ENCODE assay signal across 17 cellular contexts in genomic region chr9:136436055-136436634, GRCh38. TPM values are rescaled to one million over a fixed set of nuclear protein-coding genes. Genes with fewer than 3 reads are reported as not detected.
A peak's percentile ranks its signal among the peaks of the same experiment; 100 is the strongest.
DNase-seq lines count a peak whose midpoint lies in the region; ATAC-seq, FAIRE-seq and TF ChIP-seq lines count a peak whose summit lies in the region.
"Had no signal": no experiment of that assay in that cellular context is flagged by ENCODE, and none has a peak within 500 bp of the region (broad histone marks: within the 10 kb centered on the region; RNA-seq: fewer than 3 reads in every experiment).

No MANE protein-coding gene starts in this region.

- TF ChIP-seq RAD21 in HepG2 (CRISPR knock-in tag; IDR thresholded peaks at IDR 0.05): no peak

- TF ChIP-seq POLR2A in HepG2 (IDR thresholded peaks at IDR 0.05; ENCODE audit: insufficient read depth in 1 of 2, low read depth in 2 of 2, low read length in 2 of 2) (no peak), right lobe of liver (IDR thresholded peaks at IDR 0.05) (no peak)

- H3K4me2 ChIP-seq in HepG2 (ENCODE audit: low read depth, low read length): 0 out of 2 replicates have a peak overlapping the region, but pooled peaks have one; percentile 84

- H2AFZ ChIP-seq in HepG2 (ENCODE audit: low read length): no peak overlapping the region

- H3K27me3 ChIP-seq in HepG2 (ENCODE audit: control insufficient read depth in 1 of 2, insufficient read depth in 2 of 2, low read length in 2 of 2) (no peaks in the 10 kb centered on the region; a peak in 1 of 5 replicates), right lobe of liver (no peaks in the 10 kb centered on the region)
- H3K27me3 ChIP-seq: uterus had no signal

- POLR2A ChIA-PET in HepG2 (lab: Yijun Ruan, JAX): no interaction called here
- POLR2A ChIA-PET in naive thymus-derived CD8-positive, alpha-beta T cell (lab: Charles Lee): no interaction called here

- no peak for TF ChIP-seq EP300 in HepG2 (IDR thresholded peaks at IDR 0.05; ENCODE audit: low read depth in 2 of 2, low read length in 2 of 2)
- no peak for TF ChIP-seq EP300 in HepG2 (CRISPR knock-in tag; IDR thresholded peaks at IDR 0.05; ENCODE audit: borderline replicate concordance)

- H3K9me3 ChIP-seq in HepG2 (ENCODE audit: low read length): no peaks in the 10 kb centered on the region
- no peaks in the 10 kb centered on the region for H3K9me3 ChIP-seq in right lobe of liver
- H3K9me3 ChIP-seq: uterus had no signal

- H3K36me3 Mint-ChIP-seq in activated T-helper 2 cell treated with anti-CD3 and anti-CD28 coated beads, Interferon-gamma antibody, Interleukin-2, Interleukin-4, amounts not matched to agents 10 μg/mL and 5 μg/mL and 100 μg/mL, durations not matched to agents 14 hours and 24 hours and 36 hours (ENCODE audit: low read depth): peaks cover 34% of the 10 kb centered on the region
- peaks cover 0 to 4% (median 0%) of the 10 kb centered on the region in 3 donors for H3K36me3 Mint-ChIP-seq in naive thymus-derived CD8-positive, alpha-beta T cell
- H3K36me3 Mint-ChIP-seq: IgD-negative memory B cell had no signal

- H3K4me3 ChIP-seq in HepG2 (replicated peaks in 1 of 3; ENCODE audit: insufficient read depth in 1 of 3, low read depth in 2 of 3, low read length in 3 of 3): no peak overlapping the region
- H3K4me3 ChIP-seq in right lobe of liver: no peak overlapping the region
- H3K4me3 ChIP-seq: smooth muscle cell, uterus had no signal

- BruUV-seq in HepG2 (replicated peaks; lab: Mats Ljungman, UMichigan): no TSS peak

- TF ChIP-seq CTCF in HepG2 (CRISPR knock-in tag; IDR thresholded peaks at IDR 0.05): no peak
- TF ChIP-seq CTCF in right lobe of liver (IDR thresholded peaks at IDR 0.05): no peak

- no peaks in the 10 kb centered on the region for H3K27me3 Mint-ChIP-seq in activated T-helper 2 cell treated with anti-CD3 and anti-CD28 coated beads, Interferon-gamma antibody, Interleukin-2, Interleukin-4, amounts not matched to agents 10 μg/mL and 5 μg/mL and 100 μg/mL, durations not matched to agents 14 hours and 24 hours and 36 hours (ENCODE audit: low read depth)
- H3K27me3 Mint-ChIP-seq in naive thymus-derived CD8-positive, alpha-beta T cell: no peaks in the 10 kb centered on the region
- H3K27me3 Mint-ChIP-seq: IgD-negative memory B cell; stimulated activated memory B cell treated with anti-CD40 and anti-IgM and Interleukin-4, amounts not matched to agents 10 μg/mL and 1 μg/mL and 100 μg/mL, for 72 hours had no signal

- FAIRE-seq in HepG2 (lab: Jason Lieb, UNC): no peak

- in situ Hi-C loops in HepG2 (cut with HindIII; ENCODE audit: extremely low pct_ligation_motif_present, low pct_unique_long_range_greater_than_20kb): no loop called here

- CTCF ChIA-PET in HepG2 (lab: Yijun Ruan, JAX; ENCODE audit: low intra/inter-chr PET ratio, low total read pairs): no interaction called here

- DNase-seq in HepG2 (ENCODE audit: low spot score): no peak
- DNase-seq in right lobe of liver: no peak
- no peak for DNase-seq in activated T-helper 2 cell treated with anti-CD3 and anti-CD28 coated beads, Interferon-gamma antibody, Interleukin-2, Interleukin-4, amounts not matched to agents 10 μg/mL and 5 μg/mL and 100 μg/mL, durations not matched to agents 14 hours and 24 hours and 36 hours (ENCODE audit: low spot score)
- DNase-seq in naive thymus-derived CD8-positive, alpha-beta T cell: no peak
- DNase-seq in NCI-H69 (lab: John Stamatoyannopoulos, UW): no peak
- DNase-seq in activated CD4-positive, CD25-positive, alpha-beta regulatory T cell (lab: John Stamatoyannopoulos, UW): no peak
- no peak for DNase-seq in dedifferentiated amniotic fluid mesenchymal stem cell (ENCODE audit: extremely low spot score)
- DNase-seq in GM19238 (ENCODE audit: insufficient read length, low spot score): no peak
- DNase-seq: activated CD4-positive, alpha-beta T cell treated with anti-CD3 and anti-CD28 coated beads for 4 hours; anterior cingulate cortex; dermis blood vessel endothelial cell; T-helper 9 cell; uterus had no signal

- peaks cover 26% of the 10 kb centered on the region for H3K79me2 ChIP-seq in HepG2 (ENCODE audit: insufficient read depth, low read length)

- H3K4me3 Mint-ChIP-seq in activated T-helper 2 cell treated with anti-CD3 and anti-CD28 coated beads, Interferon-gamma antibody, Interleukin-2, Interleukin-4, amounts not matched to agents 10 μg/mL and 5 μg/mL and 100 μg/mL, durations not matched to agents 14 hours and 24 hours and 36 hours (ENCODE audit: low read depth): peak overlapping the region; percentile 83
- H3K4me3 Mint-ChIP-seq in naive thymus-derived CD8-positive, alpha-beta T cell: peak overlapping the region in 7 of 10 donors; percentile 33 to 92 (median 81)

- H3K9me3 Mint-ChIP-seq in activated T-helper 2 cell treated with anti-CD3 and anti-CD28 coated beads, Interferon-gamma antibody, Interleukin-2, Interleukin-4, amounts not matched to agents 10 μg/mL and 5 μg/mL and 100 μg/mL, durations not matched to agents 14 hours and 24 hours and 36 hours: no peaks in the 10 kb centered on the region
- H3K9me3 Mint-ChIP-seq in naive thymus-derived CD8-positive, alpha-beta T cell: no peaks in the 10 kb centered on the region
- H3K9me3 Mint-ChIP-seq: IgD-negative memory B cell; stimulated activated memory B cell treated with anti-CD40 and anti-IgM and Interleukin-4, amounts not matched to agents 10 μg/mL and 1 μg/mL and 100 μg/mL, for 72 hours had no signal

- H3K27ac ChIP-seq in HepG2 (ENCODE audit: extremely low read length, insufficient read depth, low read length) (no peak overlapping the region), right lobe of liver (no peak overlapping the region)
- H3K27ac ChIP-seq: uterus had no signal

- 88% methylated on average over 21 of the region's 25 CpGs for WGBS in HepG2 (ENCODE audit: low lambda C conversion rate)
- 87% methylated on average over 10 of the region's 25 CpGs for WGBS in right lobe of liver (ENCODE audit: insufficient coverage, low coverage, low lambda C conversion rate, missing lambda C conversion rate)

- H3K4me1 Mint-ChIP-seq in activated T-helper 2 cell treated with anti-CD3 and anti-CD28 coated beads, Interferon-gamma antibody, Interleukin-2, Interleukin-4, amounts not matched to agents 10 μg/mL and 5 μg/mL and 100 μg/mL, durations not matched to agents 14 hours and 24 hours and 36 hours (ENCODE audit: low read depth): peaks cover 19% of the 10 kb centered on the region
- H3K4me1 Mint-ChIP-seq in naive thymus-derived CD8-positive, alpha-beta T cell: peaks cover 13 to 31% (median 26%) of the 10 kb centered on the region in 4 donors

- H3K4me1 ChIP-seq in HepG2 (ENCODE audit: insufficient read depth, low read length) (peaks cover 27% of the 10 kb centered on the region), right lobe of liver (peaks cover 0 to 35% (median 11%) of the 10 kb centered on the region in 4 donors)

- ATAC-seq in HepG2: no peak
- no peak for ATAC-seq in right lobe of liver
- ATAC-seq in naive thymus-derived CD8-positive, alpha-beta T cell: no peak
- ATAC-seq: esophagus mucosa; stimulated activated memory B cell treated with anti-CD40 and anti-IgM and Interleukin-4, amounts not matched to agents 10 μg/mL and 1 μg/mL and 100 μg/mL, for 72 hours had no signal

- H3K27ac Mint-ChIP-seq in activated T-helper 2 cell treated with anti-CD3 and anti-CD28 coated beads, Interferon-gamma antibody, Interleukin-2, Interleukin-4, amounts not matched to agents 10 μg/mL and 5 μg/mL and 100 μg/mL, durations not matched to agents 14 hours and 24 hours and 36 hours: no peak overlapping the region
- H3K27ac Mint-ChIP-seq in naive thymus-derived CD8-positive, alpha-beta T cell: peak overlapping the region in 2 of 10 donors; percentile 46 to 72

- H4K20me1 ChIP-seq in HepG2 (ENCODE audit: insufficient read depth, low read length): peaks cover 7% of the 10 kb centered on the region; the same call in 1 of the 2 replicates

- intact Hi-C loops in HepG2 (cut with micrococcal nuclease; ENCODE audit: unreplicated experiment): no loop called here
- intact Hi-C loops in right lobe of liver (cut with DNase I): no loop called here
- intact Hi-C loops in activated T-helper 2 cell treated with anti-CD3 and anti-CD28 coated beads, Interferon-gamma antibody, Interleukin-2, Interleukin-4, amounts not matched to agents 10 μg/mL and 5 μg/mL and 100 μg/mL, durations not matched to agents 14 hours and 24 hours and 36 hours (cut with micrococcal nuclease): loop anchor here (5.0 kb wide), 1 partner anchor 46 kb away; the partner anchor contains the start of gene SEC16A

- peaks cover 2 to 11% of the 10 kb centered on the region in 2 experiments; a peak in 3 of 5 replicates for H3K36me3 ChIP-seq in HepG2 (replicated peaks in 1 of 2; ENCODE audit: control insufficient read depth in 1 of 2, insufficient read depth in 2 of 2, low read length in 2 of 2)
- H3K36me3 ChIP-seq in right lobe of liver: peaks cover 0 to 7% (median 4%) of the 10 kb centered on the region in 4 donors
- H3K36me3 ChIP-seq: uterus had no signal

- no peak overlapping the region for H3K9ac ChIP-seq in HepG2 (ENCODE audit: insufficient read depth, low read depth, low read length)

RNA-seq across cellular contexts. Expression of gene INPP5E, which starts 3.5 kb away (rescaled TPM):
- total RNA-seq in HepG2 (2016; rRNA removed; fragmentation: Illumina TruSeq; extraction: Trizol): 3.0 and 5.5 TPM in 2 replicates
- 0.91 and 1.3 TPM in 2 replicates for total RNA-seq in HepG2 (2016; cell fraction: cytosol; rRNA removed; fragmentation: Illumina TruSeq; extraction: Trizol; ENCODE audit: low read depth)
- total RNA-seq in HepG2 (2016; cell fraction: insoluble cytoplasmic fraction; rRNA removed; fragmentation: Illumina TruSeq; extraction: Trizol): 2.7 and 5.4 TPM in 2 replicates
- total RNA-seq in HepG2 (2016; cell fraction: membrane; rRNA removed; fragmentation: Illumina TruSeq; extraction: Trizol): 3.3 and 3.4 TPM in 2 replicates
- 5.6 and 6.0 TPM in 2 replicates for total RNA-seq in HepG2 (2016; cell fraction: nucleus; rRNA removed; fragmentation: Illumina TruSeq; extraction: Trizol)
- polyA plus RNA-seq in HepG2 (2011; rRNA removed): 5.5 and 7.5 TPM in 2 replicates
- polyA plus RNA-seq in HepG2 (2011; cell fraction: cytosol; rRNA removed): 3.2 and 4.1 TPM in 2 replicates
- 45.5 and 51.1 TPM in 2 replicates for polyA plus RNA-seq in HepG2 (2011; cell fraction: nucleus; rRNA removed)
- 3.7 and 5.4 TPM in 2 replicates for polyA plus RNA-seq in HepG2 (2012)
- polyA plus RNA-seq in HepG2 (2016; cell fraction: cytosol; fragmentation: Illumina TruSeq; extraction: Trizol; ENCODE audit: low read depth): 0.89 and 1.0 TPM in 2 replicates
- polyA plus RNA-seq in HepG2 (2016; cell fraction: insoluble cytoplasmic fraction; fragmentation: Illumina TruSeq; extraction: Trizol; ENCODE audit: low read depth): 4.0 and 5.3 TPM in 2 replicates
- polyA plus RNA-seq in HepG2 (2016; cell fraction: membrane; fragmentation: Illumina TruSeq; extraction: Trizol; ENCODE audit: low read depth): 2.6 and 3.1 TPM in 2 replicates
- 22.1 and 22.8 TPM in 2 replicates for polyA plus RNA-seq in HepG2 (2016; cell fraction: nucleus; fragmentation: Illumina TruSeq; extraction: Trizol; ENCODE audit: insufficient read depth, low read depth)
- 5.4 and 5.9 TPM in 2 replicates for polyA minus RNA-seq in HepG2 (2011; rRNA and poly(A)+ RNA removed; ENCODE audit: low replicate concordance)
- 2.7 and 3.1 TPM in 2 replicates for polyA minus RNA-seq in HepG2 (2011; cell fraction: cytosol; rRNA and poly(A)+ RNA removed)
- polyA minus RNA-seq in HepG2 (2011; cell fraction: nucleus; rRNA and poly(A)+ RNA removed): 5.8 and 7.5 TPM in 2 replicates
- total RNA-seq in right lobe of liver: 1 to 10 TPM; 5.9 to 7.6 (median 6.0) TPM
- total RNA-seq in activated T-helper 2 cell treated with anti-CD3 and anti-CD28 coated beads, Interferon-gamma antibody, Interleukin-2, Interleukin-4, amounts not matched to agents 10 μg/mL and 5 μg/mL and 100 μg/mL, durations not matched to agents 14 hours and 24 hours and 36 hours: 20.8 and 21.8 TPM in 2 replicates
- 10 to 100 TPM; 26.4 to 27.3 TPM for total RNA-seq in naive thymus-derived CD8-positive, alpha-beta T cell
- polyA plus RNA-seq in naive thymus-derived CD8-positive, alpha-beta T cell: 1 to 10 TPM in 2 of 3 donors, under 1 TPM in 1; 0.90 to 4.4 (median 2.1) TPM

RNA-seq across cellular contexts. Expression of gene PMPCA, which starts 25.7 kb away (rescaled TPM):
- total RNA-seq in HepG2 (2016; rRNA removed; fragmentation: Illumina TruSeq; extraction: Trizol) (75.7 and 88.4 TPM in 2 replicates), right lobe of liver (10 to 100 TPM; 49.6 to 64.9 (median 52.8) TPM)
- 14.1 and 15.7 TPM in 2 replicates for total RNA-seq in HepG2 (2016; cell fraction: cytosol; rRNA removed; fragmentation: Illumina TruSeq; extraction: Trizol; ENCODE audit: low read depth)
- 70.5 and 92.4 TPM in 2 replicates for total RNA-seq in HepG2 (2016; cell fraction: insoluble cytoplasmic fraction; rRNA removed; fragmentation: Illumina TruSeq; extraction: Trizol)
- 21.9 and 22.0 TPM in 2 replicates for total RNA-seq in HepG2 (2016; cell fraction: membrane; rRNA removed; fragmentation: Illumina TruSeq; extraction: Trizol)
- total RNA-seq in HepG2 (2016; cell fraction: nucleus; rRNA removed; fragmentation: Illumina TruSeq; extraction: Trizol): 58.2 and 62.3 TPM in 2 replicates
- 70.2 and 80.2 TPM in 2 replicates for polyA plus RNA-seq in HepG2 (2011; rRNA removed)
- polyA plus RNA-seq in HepG2 (2011; cell fraction: cytosol; rRNA removed): 44.9 and 55.2 TPM in 2 replicates
- 206 and 222 TPM in 2 replicates for polyA plus RNA-seq in HepG2 (2011; cell fraction: nucleus; rRNA removed)
- polyA plus RNA-seq in HepG2 (2012): 41.5 and 108 TPM in 2 replicates
- polyA plus RNA-seq in HepG2 (2016; cell fraction: cytosol; fragmentation: Illumina TruSeq; extraction: Trizol; ENCODE audit: low read depth): 10.1 and 10.7 TPM in 2 replicates
- polyA plus RNA-seq in HepG2 (2016; cell fraction: insoluble cytoplasmic fraction; fragmentation: Illumina TruSeq; extraction: Trizol; ENCODE audit: low read depth): 86.9 and 90.6 TPM in 2 replicates
- polyA plus RNA-seq in HepG2 (2016; cell fraction: membrane; fragmentation: Illumina TruSeq; extraction: Trizol; ENCODE audit: low read depth): 13.3 and 15.7 TPM in 2 replicates
- polyA plus RNA-seq in HepG2 (2016; cell fraction: nucleus; fragmentation: Illumina TruSeq; extraction: Trizol; ENCODE audit: insufficient read depth, low read depth): 114 and 129 TPM in 2 replicates
- polyA minus RNA-seq in HepG2 (2011; rRNA and poly(A)+ RNA removed; ENCODE audit: low replicate concordance): 57.2 and 74.5 TPM in 2 replicates
- 22.3 and 23.8 TPM in 2 replicates for polyA minus RNA-seq in HepG2 (2011; cell fraction: cytosol; rRNA and poly(A)+ RNA removed)
- polyA minus RNA-seq in HepG2 (2011; cell fraction: nucleus; rRNA and poly(A)+ RNA removed): 42.0 and 54.2 TPM in 2 replicates
- total RNA-seq in activated T-helper 2 cell treated with anti-CD3 and anti-CD28 coated beads, Interferon-gamma antibody, Interleukin-2, Interleukin-4, amounts not matched to agents 10 μg/mL and 5 μg/mL and 100 μg/mL, durations not matched to agents 14 hours and 24 hours and 36 hours: 111 TPM in 2 replicates
- 10 to 100 TPM; 67.8 to 73.2 TPM for total RNA-seq in naive thymus-derived CD8-positive, alpha-beta T cell
- polyA plus RNA-seq in naive thymus-derived CD8-positive, alpha-beta T cell: 10 to 100 TPM; 37.0 to 47.0 (median 42.1) TPM

RNA-seq across cellular contexts. Expression of gene ENTR1, which starts 25.7 kb away (rescaled TPM):
- 56.6 and 76.4 TPM in 2 replicates for total RNA-seq in HepG2 (2016; rRNA removed; fragmentation: Illumina TruSeq; extraction: Trizol)
- 47.6 and 52.6 TPM in 2 replicates for total RNA-seq in HepG2 (2016; cell fraction: cytosol; rRNA removed; fragmentation: Illumina TruSeq; extraction: Trizol; ENCODE audit: low read depth)
- total RNA-seq in HepG2 (2016; cell fraction: insoluble cytoplasmic fraction; rRNA removed; fragmentation: Illumina TruSeq; extraction: Trizol): 51.9 and 75.7 TPM in 2 replicates
- 90.1 and 92.9 TPM in 2 replicates for total RNA-seq in HepG2 (2016; cell fraction: membrane; rRNA removed; fragmentation: Illumina TruSeq; extraction: Trizol)
- total RNA-seq in HepG2 (2016; cell fraction: nucleus; rRNA removed; fragmentation: Illumina TruSeq; extraction: Trizol): 59.2 and 73.6 TPM in 2 replicates
- polyA plus RNA-seq in HepG2 (2011; rRNA removed): 70.1 and 84.2 TPM in 2 replicates
- 35.5 and 40.6 TPM in 2 replicates for polyA plus RNA-seq in HepG2 (2011; cell fraction: cytosol; rRNA removed)
- 236 and 246 TPM in 2 replicates for polyA plus RNA-seq in HepG2 (2011; cell fraction: nucleus; rRNA removed)
- 48.1 and 65.0 TPM in 2 replicates for polyA plus RNA-seq in HepG2 (2012)
- polyA plus RNA-seq in HepG2 (2016; cell fraction: cytosol; fragmentation: Illumina TruSeq; extraction: Trizol; ENCODE audit: low read depth): 47.0 and 48.8 TPM in 2 replicates
- polyA plus RNA-seq in HepG2 (2016; cell fraction: insoluble cytoplasmic fraction; fragmentation: Illumina TruSeq; extraction: Trizol; ENCODE audit: low read depth): 57.5 and 58.8 TPM in 2 replicates
- polyA plus RNA-seq in HepG2 (2016; cell fraction: membrane; fragmentation: Illumina TruSeq; extraction: Trizol; ENCODE audit: low read depth): 70.9 TPM in 2 replicates
- 178 and 194 TPM in 2 replicates for polyA plus RNA-seq in HepG2 (2016; cell fraction: nucleus; fragmentation: Illumina TruSeq; extraction: Trizol; ENCODE audit: insufficient read depth, low read depth)
- polyA minus RNA-seq in HepG2 (2011; rRNA and poly(A)+ RNA removed; ENCODE audit: low replicate concordance): 57.8 and 122 TPM in 2 replicates
- 17.6 and 22.7 TPM in 2 replicates for polyA minus RNA-seq in HepG2 (2011; cell fraction: cytosol; rRNA and poly(A)+ RNA removed)
- 46.1 and 48.1 TPM in 2 replicates for polyA minus RNA-seq in HepG2 (2011; cell fraction: nucleus; rRNA and poly(A)+ RNA removed)
- total RNA-seq in right lobe of liver: 10 to 100 TPM; 27.9 to 53.5 (median 35.4) TPM
- 66.4 and 75.6 TPM in 2 replicates for total RNA-seq in activated T-helper 2 cell treated with anti-CD3 and anti-CD28 coated beads, Interferon-gamma antibody, Interleukin-2, Interleukin-4, amounts not matched to agents 10 μg/mL and 5 μg/mL and 100 μg/mL, durations not matched to agents 14 hours and 24 hours and 36 hours
- 10 to 100 TPM; 88.1 to 96.0 TPM for total RNA-seq in naive thymus-derived CD8-positive, alpha-beta T cell
- 10 to 100 TPM in 2 of 3 donors, 1 to 10 TPM in 1; 9.7 to 16.8 (median 11.4) TPM for polyA plus RNA-seq in naive thymus-derived CD8-positive, alpha-beta T cell

RNA-seq across cellular contexts. Expression of gene SNAPC4, which starts 36.2 kb away (rescaled TPM):
- total RNA-seq in HepG2 (2016; rRNA removed; fragmentation: Illumina TruSeq; extraction: Trizol) (4.3 and 6.0 TPM in 2 replicates), right lobe of liver (1 to 10 TPM; 3.8 to 6.5 (median 5.4) TPM)
- 0.51 and 0.88 TPM in 2 replicates for total RNA-seq in HepG2 (2016; cell fraction: cytosol; rRNA removed; fragmentation: Illumina TruSeq; extraction: Trizol; ENCODE audit: low read depth)
- 3.9 and 6.1 TPM in 2 replicates for total RNA-seq in HepG2 (2016; cell fraction: insoluble cytoplasmic fraction; rRNA removed; fragmentation: Illumina TruSeq; extraction: Trizol)
- total RNA-seq in HepG2 (2016; cell fraction: membrane; rRNA removed; fragmentation: Illumina TruSeq; extraction: Trizol): 1.5 TPM in 2 replicates
- total RNA-seq in HepG2 (2016; cell fraction: nucleus; rRNA removed; fragmentation: Illumina TruSeq; extraction: Trizol): 7.0 and 9.4 TPM in 2 replicates
- polyA plus RNA-seq in HepG2 (2011; rRNA removed): 2.0 and 3.3 TPM in 2 replicates
- 1.0 and 1.7 TPM in 2 replicates for polyA plus RNA-seq in HepG2 (2011; cell fraction: cytosol; rRNA removed)
- 20.5 and 27.4 TPM in 2 replicates for polyA plus RNA-seq in HepG2 (2011; cell fraction: nucleus; rRNA removed)
- 3.3 TPM in 2 replicates for polyA plus RNA-seq in HepG2 (2012)
- 0.61 and 0.67 TPM in 2 replicates for polyA plus RNA-seq in HepG2 (2016; cell fraction: cytosol; fragmentation: Illumina TruSeq; extraction: Trizol; ENCODE audit: low read depth)
- 3.3 and 4.8 TPM in 2 replicates for polyA plus RNA-seq in HepG2 (2016; cell fraction: insoluble cytoplasmic fraction; fragmentation: Illumina TruSeq; extraction: Trizol; ENCODE audit: low read depth)
- polyA plus RNA-seq in HepG2 (2016; cell fraction: membrane; fragmentation: Illumina TruSeq; extraction: Trizol; ENCODE audit: low read depth): 1.2 and 1.3 TPM in 2 replicates
- polyA plus RNA-seq in HepG2 (2016; cell fraction: nucleus; fragmentation: Illumina TruSeq; extraction: Trizol; ENCODE audit: insufficient read depth, low read depth): 37.0 and 38.1 TPM in 2 replicates
- 1.5 and 5.2 TPM in 2 replicates for polyA minus RNA-seq in HepG2 (2011; rRNA and poly(A)+ RNA removed; ENCODE audit: low replicate concordance)
- polyA minus RNA-seq in HepG2 (2011; cell fraction: cytosol; rRNA and poly(A)+ RNA removed): 0.53 and 1.1 TPM in 2 replicates
- polyA minus RNA-seq in HepG2 (2011; cell fraction: nucleus; rRNA and poly(A)+ RNA removed): 6.3 and 6.8 TPM in 2 replicates
- 22.7 and 22.9 TPM in 2 replicates for total RNA-seq in activated T-helper 2 cell treated with anti-CD3 and anti-CD28 coated beads, Interferon-gamma antibody, Interleukin-2, Interleukin-4, amounts not matched to agents 10 μg/mL and 5 μg/mL and 100 μg/mL, durations not matched to agents 14 hours and 24 hours and 36 hours
- total RNA-seq in naive thymus-derived CD8-positive, alpha-beta T cell: 10 to 100 TPM; 13.7 to 15.6 TPM
- polyA plus RNA-seq in naive thymus-derived CD8-positive, alpha-beta T cell: 1 to 10 TPM in 2 of 3 donors, under 1 TPM in 1; 0.90 to 2.0 (median 1.3) TPM

RNA-seq across cellular contexts. Expression of gene SEC16A, which starts 46.7 kb away (rescaled TPM):
- total RNA-seq in HepG2 (2016; rRNA removed; fragmentation: Illumina TruSeq; extraction: Trizol) (15.9 and 27.7 TPM in 2 replicates), right lobe of liver (100 to 1,000 TPM in 2 of 6 experiments, 10 to 100 TPM in 4; 46.9 to 108 (median 72.0) TPM)
- total RNA-seq in HepG2 (2016; cell fraction: cytosol; rRNA removed; fragmentation: Illumina TruSeq; extraction: Trizol; ENCODE audit: low read depth): 3.9 TPM in 2 replicates
- 15.7 and 21.0 TPM in 2 replicates for total RNA-seq in HepG2 (2016; cell fraction: insoluble cytoplasmic fraction; rRNA removed; fragmentation: Illumina TruSeq; extraction: Trizol)
- 12.2 and 12.3 TPM in 2 replicates for total RNA-seq in HepG2 (2016; cell fraction: membrane; rRNA removed; fragmentation: Illumina TruSeq; extraction: Trizol)
- 25.4 and 28.9 TPM in 2 replicates for total RNA-seq in HepG2 (2016; cell fraction: nucleus; rRNA removed; fragmentation: Illumina TruSeq; extraction: Trizol)
- polyA plus RNA-seq in HepG2 (2011; rRNA removed): 17.9 and 18.9 TPM in 2 replicates
- polyA plus RNA-seq in HepG2 (2011; cell fraction: cytosol; rRNA removed): 12.7 and 13.2 TPM in 2 replicates
- 71.0 and 81.7 TPM in 2 replicates for polyA plus RNA-seq in HepG2 (2011; cell fraction: nucleus; rRNA removed)
- 26.1 and 28.5 TPM in 2 replicates for polyA plus RNA-seq in HepG2 (2012)
- 2.6 and 3.4 TPM in 2 replicates for polyA plus RNA-seq in HepG2 (2016; cell fraction: cytosol; fragmentation: Illumina TruSeq; extraction: Trizol; ENCODE audit: low read depth)
- polyA plus RNA-seq in HepG2 (2016; cell fraction: insoluble cytoplasmic fraction; fragmentation: Illumina TruSeq; extraction: Trizol; ENCODE audit: low read depth): 29.5 and 38.6 TPM in 2 replicates
- 7.1 and 8.4 TPM in 2 replicates for polyA plus RNA-seq in HepG2 (2016; cell fraction: membrane; fragmentation: Illumina TruSeq; extraction: Trizol; ENCODE audit: low read depth)
- 72.9 and 74.4 TPM in 2 replicates for polyA plus RNA-seq in HepG2 (2016; cell fraction: nucleus; fragmentation: Illumina TruSeq; extraction: Trizol; ENCODE audit: insufficient read depth, low read depth)
- 29.0 and 33.5 TPM in 2 replicates for polyA minus RNA-seq in HepG2 (2011; rRNA and poly(A)+ RNA removed; ENCODE audit: low replicate concordance)
- polyA minus RNA-seq in HepG2 (2011; cell fraction: cytosol; rRNA and poly(A)+ RNA removed): 27.1 and 28.7 TPM in 2 replicates
- polyA minus RNA-seq in HepG2 (2011; cell fraction: nucleus; rRNA and poly(A)+ RNA removed): 24.8 and 24.9 TPM in 2 replicates
- total RNA-seq in activated T-helper 2 cell treated with anti-CD3 and anti-CD28 coated beads, Interferon-gamma antibody, Interleukin-2, Interleukin-4, amounts not matched to agents 10 μg/mL and 5 μg/mL and 100 μg/mL, durations not matched to agents 14 hours and 24 hours and 36 hours: 74.5 and 77.5 TPM in 2 replicates
- 10 to 100 TPM; 83.4 to 84.8 TPM for total RNA-seq in naive thymus-derived CD8-positive, alpha-beta T cell
- 10 to 100 TPM; 14.2 to 35.8 (median 26.2) TPM for polyA plus RNA-seq in naive thymus-derived CD8-positive, alpha-beta T cell
